In genomic region chr13:102145750-102146149, GRCh38 we compare ENCODE assay signal across 3 cellular contexts.
"Had no signal": no experiment of that assay in that cellular context is flagged by ENCODE, and none has a peak within 500 bp of the region (broad histone marks: within the 10 kb centered on the region; RNA-seq: fewer than 3 reads in every experiment).

No MANE protein-coding gene starts in this region.

- ATAC-seq: GM12878 had no signal

- H3K4me3 ChIP-seq: GM12878 had no signal

- DNase-seq: GDM1, GF-D8 had no signal
